In the genomic region with DNA sequence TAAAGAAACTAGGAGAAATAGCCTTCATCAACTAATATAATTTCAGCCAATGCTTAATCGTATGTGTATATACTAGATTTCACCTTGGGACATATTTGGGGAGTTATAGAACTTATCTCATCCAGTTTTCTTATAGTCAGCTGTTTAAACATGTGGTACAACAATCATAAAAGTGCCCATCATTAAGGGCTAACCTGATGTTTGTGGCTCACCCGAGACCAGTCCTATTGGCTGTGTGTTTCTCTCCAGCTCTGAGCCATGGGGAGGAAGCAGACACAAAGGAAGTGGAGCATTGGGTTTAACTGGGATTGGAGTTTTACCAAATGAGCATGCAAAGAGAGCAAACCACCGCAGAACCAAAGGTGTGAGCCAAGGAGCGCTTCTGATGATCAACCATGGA, we compare ENCODE assay signal across 24 cellular contexts.
A peak's percentile ranks its signal among the peaks of the same experiment; 100 is the strongest.
DNase-seq lines count a peak whose midpoint lies in the region; ATAC-seq lines count a peak whose summit lies in the region.
"Had no signal": no experiment of that assay in that cellular context is flagged by ENCODE, and none has a peak within 500 bp of the region (broad histone marks: within the 10 kb centered on the region; RNA-seq: fewer than 3 reads in every experiment).

No MANE protein-coding gene starts in this region.

- peaks cover 98% of the 10 kb centered on the region for H3K4me1 Mint-ChIP-seq in stimulated activated naive CD8-positive, alpha-beta T cell treated with anti-CD3 and anti-CD28 coated beads, Interleukin-15, Interleukin-2, amounts not matched to agents 100 ng/mL and 50 ng/mL, for 24 hours (ENCODE audit: low read depth)
- H3K4me1 Mint-ChIP-seq in T-cell: peaks cover 94 to 99% (median 94%) of the 10 kb centered on the region in 3 donors
- peaks cover 97% of the 10 kb centered on the region for H3K4me1 Mint-ChIP-seq in central memory CD8-positive, alpha-beta T cell
- H3K4me1 Mint-ChIP-seq in naive thymus-derived CD8-positive, alpha-beta T cell: peaks cover 55 to 97% (median 94%) of the 10 kb centered on the region in 4 donors

- no peak for ATAC-seq in stimulated activated naive CD8-positive, alpha-beta T cell treated with anti-CD3 and anti-CD28 coated beads, Interleukin-15, Interleukin-2, amounts not matched to agents 100 U/mL and 50 U/mL, for 24 hours
- ATAC-seq in T-cell (replicated peaks in 1 of 4) (no peak), HG03520 (IDR thresholded peaks at IDR 0.05; ENCODE audit: unreplicated experiment) (no peak)
- no peak for ATAC-seq in central memory CD8-positive, alpha-beta T cell (replicated peaks; ENCODE audit: extremely low read depth, poor library complexity, severe bottlenecking)
- no peak for ATAC-seq in naive thymus-derived CD8-positive, alpha-beta T cell
- ATAC-seq: A549, GM23338, Right ventricle myocardium inferior, SK-N-SH treated with all-trans-retinoic acid at 6 μM for 48 hours had no signal

- H3K36me3 Mint-ChIP-seq in stimulated activated naive CD8-positive, alpha-beta T cell treated with anti-CD3 and anti-CD28 coated beads, Interleukin-15, Interleukin-2, amounts not matched to agents 100 ng/mL and 50 ng/mL, for 24 hours (ENCODE audit: low read depth): peaks cover 3% of the 10 kb centered on the region
- H3K36me3 Mint-ChIP-seq in T-cell: peaks cover 18% of the 10 kb centered on the region
- peaks cover 14% of the 10 kb centered on the region for H3K36me3 Mint-ChIP-seq in central memory CD8-positive, alpha-beta T cell (ENCODE audit: insufficient read depth)
- H3K36me3 Mint-ChIP-seq in naive thymus-derived CD8-positive, alpha-beta T cell: peaks cover 0 to 10% (median 5%) of the 10 kb centered on the region in 3 donors

- CTCF ChIA-PET in T-cell (lab: Charles Lee): interaction anchor here (0.7 to 1.7 kb wide), 2 partner anchors 39 kb away, joined by 11 to 12 read pairs; no protein-coding TSS in a partner anchor

- no peak overlapping the region for H3K4me3 Mint-ChIP-seq in stimulated activated naive CD8-positive, alpha-beta T cell treated with anti-CD3 and anti-CD28 coated beads, Interleukin-15, Interleukin-2, amounts not matched to agents 100 ng/mL and 50 ng/mL, for 24 hours
- H3K4me3 Mint-ChIP-seq in T-cell: peak overlapping the region in 1 of 3 donors; percentile 75
- peak overlapping the region; percentile 54 for H3K4me3 Mint-ChIP-seq in central memory CD8-positive, alpha-beta T cell
- peak overlapping the region in 9 of 10 donors; percentile 5 to 77 (median 54) for H3K4me3 Mint-ChIP-seq in naive thymus-derived CD8-positive, alpha-beta T cell
- H3K4me3 Mint-ChIP-seq: GM23338, H9, HFFc6 had no signal

- no peak for DNase-seq in stimulated activated naive CD8-positive, alpha-beta T cell treated with anti-CD3 and anti-CD28 coated beads, Interleukin-15, Interleukin-2, amounts not matched to agents 100 U/mL and 50 U/mL, for 24 hours
- DNase-seq in T-cell (no peak), NAMALWA (ENCODE audit: low spot score) (no peak)
- no peak for DNase-seq in central memory CD8-positive, alpha-beta T cell (ENCODE audit: low spot score in 2 of 2)
- DNase-seq in naive thymus-derived CD8-positive, alpha-beta T cell: no peak
- no peak for DNase-seq in activated effector memory CD4-positive, alpha-beta T cell treated with anti-CD3 and anti-CD28 coated beads, Interleukin-2, amount 50 U/mL, for 16 hours
- DNase-seq: AML-193, DMS153, DND-41, H9, HFFc6, KBM-7, MV-4-11, NCI-H2029, NCI-H446 treated with DMSO at 0.1 percent for 48 hours, NCI-H526 treated with DMSO at 0.1 percent for 48 hours, PC-9, SJCRH30 had no signal

- H3K27ac Mint-ChIP-seq in stimulated activated naive CD8-positive, alpha-beta T cell treated with anti-CD3 and anti-CD28 coated beads, Interleukin-15, Interleukin-2, amounts not matched to agents 100 ng/mL and 50 ng/mL, for 24 hours: peak overlapping the region; percentile 37
- peak overlapping the region; percentile 82 to 90 for H3K27ac Mint-ChIP-seq in T-cell
- peak overlapping the region; percentile 87 for H3K27ac Mint-ChIP-seq in central memory CD8-positive, alpha-beta T cell (ENCODE audit: low read depth)
- H3K27ac Mint-ChIP-seq in naive thymus-derived CD8-positive, alpha-beta T cell: peak overlapping the region; percentile 76 to 99 (median 87)
- H3K27ac Mint-ChIP-seq: GM23338, H9, HFFc6 had no signal

- H3K9me3 Mint-ChIP-seq in stimulated activated naive CD8-positive, alpha-beta T cell treated with anti-CD3 and anti-CD28 coated beads, Interleukin-15, Interleukin-2, amounts not matched to agents 100 ng/mL and 50 ng/mL, for 24 hours: peaks cover 6% of the 10 kb centered on the region
- peaks cover 0 to 9% (median 4%) of the 10 kb centered on the region in 3 donors for H3K9me3 Mint-ChIP-seq in T-cell
- no peaks in the 10 kb centered on the region for H3K9me3 Mint-ChIP-seq in central memory CD8-positive, alpha-beta T cell
- peaks cover 0 to 9% (median 3%) of the 10 kb centered on the region in 9 donors for H3K9me3 Mint-ChIP-seq in naive thymus-derived CD8-positive, alpha-beta T cell
- H3K9me3 Mint-ChIP-seq: GM23338 had no signal

- POLR2A ChIA-PET in T-cell (lab: Charles Lee): interaction anchor here (0.9 to 1.3 kb wide), 3 partner anchors 9 to 39 kb away, joined by 3 to 10 read pairs (median 4); no protein-coding TSS in a partner anchor
- POLR2A ChIA-PET in naive thymus-derived CD8-positive, alpha-beta T cell (lab: Charles Lee): interaction anchor here (0.7 to 1.8 kb wide), 12 partner anchors 14 to 263 kb away, joined by 3 to 11 read pairs (median 3); a partner anchor contains a TSS

- H3K27me3 Mint-ChIP-seq in stimulated activated naive CD8-positive, alpha-beta T cell treated with anti-CD3 and anti-CD28 coated beads, Interleukin-15, Interleukin-2, amounts not matched to agents 100 ng/mL and 50 ng/mL, for 24 hours: no peaks in the 10 kb centered on the region
- no peaks in the 10 kb centered on the region for H3K27me3 Mint-ChIP-seq in T-cell
- H3K27me3 Mint-ChIP-seq in central memory CD8-positive, alpha-beta T cell: no peaks in the 10 kb centered on the region
- no peaks in the 10 kb centered on the region for H3K27me3 Mint-ChIP-seq in naive thymus-derived CD8-positive, alpha-beta T cell

Comparison
In these comparisons a context has a peak if more than half of its experiments do, and no peak if none do; other contexts are left out.
1. H3K27ac Mint-ChIP-seq: peak in every context shown above with its lines; median percentile 87 in central memory CD8-positive, alpha-beta T cell; 87 in naive thymus-derived CD8-positive, alpha-beta T cell; 86 in T-cell; 37 in stimulated activated naive CD8-positive, alpha-beta T cell treated with anti-CD3 and anti-CD28 coated beads, Interleukin-15, Interleukin-2, amounts not matched to agents 100 ng/mL and 50 ng/mL, for 24 hours.